ENCODE assay signal across 9 cellular contexts in genomic region chr9:76651114-76651697, GRCh38.
A peak's percentile ranks its signal among the peaks of the same experiment; 100 is the strongest.
DNase-seq lines count a peak whose midpoint lies in the region; ATAC-seq, FAIRE-seq and TF ChIP-seq lines count a peak whose summit lies in the region.
"Had no signal": no experiment of that assay in that cellular context is flagged by ENCODE, and none has a peak within 500 bp of the region (broad histone marks: within the 10 kb centered on the region; RNA-seq: fewer than 3 reads in every experiment).

No MANE protein-coding gene starts in this region.

- H3K9ac ChIP-seq in HUES6 (ENCODE audit: low read length) = no peak overlapping the region
- H3K9ac ChIP-seq in H1 (replicated peaks in 1 of 4; ENCODE audit: extremely low read depth in 1 of 4, low read depth in 3 of 4, low read length in 3 of 4) = no peak overlapping the region
- H3K9ac ChIP-seq in skeletal muscle tissue (ENCODE audit: low read depth in 1 of 3, low read length in 3 of 3) = no peak overlapping the region

- H3K9me3 ChIP-seq in HUES6 (ENCODE audit: control insufficient read depth, insufficient read depth, low read depth, low read length) = no peaks in the 10 kb centered on the region
- H3K9me3 ChIP-seq in H1 (ENCODE audit: insufficient read depth in 2 of 2, low read depth in 1 of 2, low read length in 1 of 2) = no peaks in the 10 kb centered on the region
- H3K9me3 ChIP-seq in skeletal muscle tissue (ENCODE audit: control insufficient read depth in 3 of 3, low read length in 3 of 3) = no peaks in the 10 kb centered on the region
- no peaks in the 10 kb centered on the region for H3K9me3 ChIP-seq in HAP-1

- no peak overlapping the region for H3K4ac ChIP-seq in H1 (replicated peaks; ENCODE audit: insufficient read length, low read depth, low read length)

- DNase-seq in H1 (ENCODE audit: low read depth in 1 of 2, low spot score in 2 of 2) (no peak), HAP-1 (ENCODE audit: low spot score in 2 of 2) (no peak), ecto neural progenitor cell (ENCODE audit: low spot score) (no peak), lower leg skin (ENCODE audit: low spot score in 2 of 2) (no peak), GM13977 (ENCODE audit: low spot score) (no peak)

- no peak overlapping the region for H4K8ac ChIP-seq in H1 (ENCODE audit: extremely low read depth, insufficient read depth, low read length)

- H3K36me3 ChIP-seq in HUES6 (ENCODE audit: control insufficient read depth, insufficient read depth, low read length) = no peaks in the 10 kb centered on the region
- H3K36me3 ChIP-seq in H1 (ENCODE audit: control insufficient read depth in 2 of 4, insufficient read depth in 4 of 4, low read length in 3 of 4) = no peaks in the 10 kb centered on the region
- H3K36me3 ChIP-seq in skeletal muscle tissue (ENCODE audit: control insufficient read depth in 3 of 3, insufficient read depth in 3 of 3, low read length in 3 of 3) = no peaks in the 10 kb centered on the region
- no peaks in the 10 kb centered on the region for H3K36me3 ChIP-seq in HAP-1 (replicated peaks)

- no peak overlapping the region for H4K5ac ChIP-seq in H1 (ENCODE audit: insufficient read length, low read depth, low read length)

- H3K27me3 ChIP-seq in HUES6 (ENCODE audit: control insufficient read depth, insufficient read depth, low read length) (no peaks in the 10 kb centered on the region), H1 (replicated peaks in 1 of 4; ENCODE audit: control insufficient read depth in 3 of 4, extremely low read depth in 1 of 4, insufficient read depth in 3 of 4, low read length in 3 of 4) (no peaks in the 10 kb centered on the region), skeletal muscle tissue (ENCODE audit: control insufficient read depth in 3 of 3, insufficient read depth in 3 of 3, low read length in 3 of 3) (no peaks in the 10 kb centered on the region), HAP-1 (ENCODE audit: low read depth) (0 out of 2 replicates have a peak, but pooled peaks cover 2% of the 10 kb centered on the region)

- H3K23ac ChIP-seq in H1 (ENCODE audit: insufficient read length) = no peak overlapping the region

- FAIRE-seq in H1 (lab: Jason Lieb, UNC) = peak; percentile 13

- H2BK15ac ChIP-seq in H1 (ENCODE audit: low read length) = no peak overlapping the region

- H3K18ac ChIP-seq in H1 (ENCODE audit: extremely low read depth, low read length) = no peak overlapping the region

- intact Hi-C loops in lower leg skin (cut with DNase I; ENCODE audit: low total_unique reads) = no loop called here

- H3K23me2 ChIP-seq in H1 (ENCODE audit: low read depth, low read length) = no peaks in the 10 kb centered on the region

- H3K79me2 ChIP-seq in H1 (ENCODE audit: control insufficient read depth in 1 of 2, insufficient read depth in 2 of 2, low read length in 2 of 2) = no peaks in the 10 kb centered on the region

- H2AFZ ChIP-seq in H1 (ENCODE audit: low read length) = no peak overlapping the region

- H3K14ac ChIP-seq in H1 (ENCODE audit: insufficient read length) = no peak overlapping the region

- 78% methylated on average over 4 of the region's 4 CpGs; no CpG with 5 or more reads in 1 of the 2 experiments for WGBS in H1 (ENCODE audit: extremely low coverage in 1 of 2, insufficient coverage in 1 of 2, insufficient read length in 1 of 2, insufficient replicate concordance in 2 of 2, low coverage in 1 of 2, low lambda C conversion rate in 2 of 2, missing lambda C conversion rate in 1 of 2), 2 experiments
- WGBS in lower leg skin, 2 donors = 49 to 51% methylated on average over 4 of the region's 4 CpGs

- no peak overlapping the region for H3K56ac ChIP-seq in H1 (replicated peaks; ENCODE audit: insufficient read length, low read depth, low read length)

- H3K4me2 ChIP-seq in H1 (ENCODE audit: insufficient read depth in 1 of 2, low read depth in 2 of 2, low read length in 2 of 2) = no peak overlapping the region

- H2AK5ac ChIP-seq in H1 (ENCODE audit: low read depth, low read length) = no peak overlapping the region

- H3K27ac ChIP-seq in HUES6 (ENCODE audit: low read depth, low read length) (peak overlapping the region; percentile 71), H1 (ENCODE audit: low read depth, low read length) (no peak overlapping the region), skeletal muscle tissue (ENCODE audit: low read depth, low read length) (peak overlapping the region; percentile 45)
- H3K27ac ChIP-seq: VCaP had no signal

- in situ Hi-C loops in HAP-1 (cut with MboI; ENCODE audit: low sequenced_read_pairs) (no loop called here), GM13977 (cut with MboI; ENCODE audit: low pct_unique_long_range_greater_than_20kb, low sequenced_read_pairs, unreplicated experiment) (no loop called here)

- H3K4me3 ChIP-seq in HUES6 (ENCODE audit: low read depth, low read length) (no peak overlapping the region), H1 (ENCODE audit: extremely low read depth in 1 of 4, insufficient read depth in 2 of 4, low read depth in 3 of 4, low read length in 4 of 4) (no peak overlapping the region), skeletal muscle tissue (ENCODE audit: low read length in 3 of 3) (peak overlapping the region; percentile 16 to 56 (median 41)), HAP-1 (no peak overlapping the region), lower leg skin (ENCODE audit: low read depth, poor library complexity, severe bottlenecking) (no peak overlapping the region)

- TF ChIP-seq RAD21 in H1 (IDR thresholded peaks at IDR 0.05 in 1 of 2, conservative IDR thresholded peaks at IDR 0.05 in 1 of 2; ENCODE audit: low read depth in 2 of 2, low read length in 2 of 2) = no peak

- H2BK20ac ChIP-seq in H1 (ENCODE audit: low read length) = no peak overlapping the region

- CTCF ChIA-PET in H1 (lab: Charles Lee; ENCODE audit: partially characterized antibody) = interaction anchor here (0.6 to 1.8 kb wide), 10 partner anchors 12 to 1867 kb away, joined by 3 to 6 read pairs (median 4); partner anchors contain the start of gene GCNT1

- peak overlapping the region; percentile 75 for H2BK120ac ChIP-seq in H1 (replicated peaks; ENCODE audit: low read depth, low read length)

- no peak overlapping the region for H2BK5ac ChIP-seq in H1 (ENCODE audit: low read depth, low read length)

- no peak for TF ChIP-seq CTCF in H1 (IDR thresholded peaks at IDR 0.05; ENCODE audit: control extremely low read depth in 1 of 3, insufficient read depth in 1 of 3, low read depth in 1 of 3, low read length in 3 of 3)
- no peak for TF ChIP-seq CTCF in lower leg skin (IDR thresholded peaks at IDR 0.05)
- TF ChIP-seq CTCF in GM13977 (IDR thresholded peaks at IDR 0.05; ENCODE audit: extremely low read depth, insufficient read depth, missing control alignments) = no peak

- TF ChIP-seq EP300 in H1 (IDR thresholded peaks at IDR 0.05; ENCODE audit: borderline replicate concordance in 1 of 2, low read depth in 2 of 2, low read length in 2 of 2) = no peak

- no peaks in the 10 kb centered on the region for H3K79me1 ChIP-seq in H1 (ENCODE audit: low read depth, low read length)

- no peak overlapping the region for H2BK12ac ChIP-seq in H1 (ENCODE audit: low read depth, low read length)

- no peaks in the 10 kb centered on the region for H4K20me1 ChIP-seq in H1 (replicated peaks in 1 of 2; ENCODE audit: control insufficient read depth in 1 of 2, insufficient read depth in 2 of 2, low read length in 2 of 2)

- H3K4me1 ChIP-seq in HUES6 (ENCODE audit: control insufficient read depth, insufficient read depth, low read length) (peaks cover 30% of the 10 kb centered on the region), H1 (replicated peaks in 1 of 4; ENCODE audit: control insufficient read depth in 3 of 4, insufficient read depth in 4 of 4, low read length in 3 of 4) (peaks cover 3 to 6% (median 4%) of the 10 kb centered on the region in 4 experiments; a peak in 4 of 7 replicates), skeletal muscle tissue (ENCODE audit: control insufficient read depth in 3 of 3, insufficient read depth in 3 of 3, low read length in 3 of 3) (peaks cover 0 to 5% (median 3%) of the 10 kb centered on the region in 3 donors), HAP-1 (no peaks in the 10 kb centered on the region)

- peak; percentile 55 for ATAC-seq in GM21360 (IDR thresholded peaks at IDR 0.05; ENCODE audit: unreplicated experiment)

- POLR2A ChIA-PET in H1 (lab: Charles Lee; ENCODE audit: partially characterized antibody) = no interaction called here

- H4K91ac ChIP-seq in H1 (replicated peaks; ENCODE audit: insufficient read length, low read length) = no peak overlapping the region

- no peak for TF ChIP-seq POLR2A in H1 (IDR thresholded peaks at IDR 0.05; ENCODE audit: control extremely low read depth in 1 of 2, low read depth in 2 of 2, low read length in 2 of 2)
- no peak for TF ChIP-seq POLR2A in lower leg skin (IDR thresholded peaks at IDR 0.05)

TF ChIP-seq in H1, 55 proteins besides CTCF, POLR2A, EP300 and RAD21:
- no peak for TF ChIP-seq NANOG (IDR thresholded peaks at IDR 0.05; ENCODE audit: insufficient read depth, low read depth, low read length, poor library complexity, severe bottlenecking)
- TF ChIP-seq TCF12 (IDR thresholded peaks at IDR 0.05; ENCODE audit: low read depth, low read length) = no peak
- TF ChIP-seq ATF2 (IDR thresholded peaks at IDR 0.05; ENCODE audit: low read length) = no peak
- TF ChIP-seq CREB1 (IDR thresholded peaks at IDR 0.05) = no peak
- TF ChIP-seq RNF2 (IDR thresholded peaks at IDR 0.05; ENCODE audit: borderline replicate concordance, low read depth, low read length, missing control alignments, poor library complexity, severe bottlenecking) = no peak

Comparison
In these comparisons a context has a peak if more than half of its experiments do, and no peak if none do; other contexts are left out.
1. H3K4me3 ChIP-seq: peak in skeletal muscle tissue (3 of 3); none in HUES6 (single experiment), H1 (0 of 4), HAP-1 (single experiment) and lower leg skin (single experiment).